In the genomic region with DNA sequence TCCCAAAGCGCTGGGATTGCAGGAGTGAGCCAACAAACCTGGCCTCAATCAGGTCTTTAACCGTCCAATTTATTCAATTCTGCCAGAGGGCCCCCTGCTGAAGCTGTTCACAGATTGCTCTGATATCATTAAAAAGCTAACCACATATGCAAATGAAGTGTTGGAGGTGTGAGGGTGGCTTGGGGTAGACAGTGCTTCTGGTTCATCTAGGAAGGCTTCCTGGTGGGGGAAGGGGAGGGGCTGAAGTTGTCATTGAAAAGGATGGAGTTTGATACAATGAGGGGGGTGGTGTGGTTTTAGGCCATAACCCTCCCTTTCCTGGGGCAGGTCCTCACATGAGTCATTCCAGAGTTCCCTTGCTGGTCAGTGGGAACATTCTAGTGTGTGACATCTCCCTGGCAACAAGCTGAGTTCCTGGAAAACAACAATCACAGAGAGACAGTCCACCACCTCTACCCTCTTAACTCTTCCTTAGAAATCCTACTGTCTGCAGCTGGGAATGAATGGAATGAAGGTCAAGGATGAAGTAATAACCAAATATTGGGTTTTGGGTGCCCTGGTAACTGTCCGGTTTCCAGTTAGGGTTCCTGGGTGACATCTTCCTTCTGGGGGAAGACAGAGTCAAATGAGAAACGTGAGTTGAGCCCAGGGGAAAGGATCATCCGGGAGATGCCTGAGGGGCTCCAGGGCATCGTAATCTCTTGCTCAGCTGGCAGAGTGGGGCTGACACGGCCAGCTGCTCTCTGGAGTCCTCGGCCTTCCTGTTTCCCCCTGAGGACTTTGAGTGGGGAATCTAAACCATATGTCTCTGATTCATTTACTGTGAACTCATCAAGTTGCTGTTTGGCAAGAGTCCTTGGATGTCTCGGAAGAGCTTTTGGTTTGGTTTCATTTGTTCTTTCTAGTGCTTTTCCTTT, we compare ENCODE assay signal across 9 cellular contexts. TPM values are rescaled to one million over a fixed set of nuclear protein-coding genes. Genes with fewer than 3 reads are reported as not detected.
A peak's percentile ranks its signal among the peaks of the same experiment; 100 is the strongest.
DNase-seq lines count a peak whose midpoint lies in the region; ATAC-seq, FAIRE-seq and TF ChIP-seq lines count a peak whose summit lies in the region.
"Had no signal": no experiment of that assay in that cellular context is flagged by ENCODE, and none has a peak within 500 bp of the region (broad histone marks: within the 10 kb centered on the region; RNA-seq: fewer than 3 reads in every experiment).

No MANE protein-coding gene starts in this region.

- H3K27me3 ChIP-seq in BLaER1 treated with 17β-estradiol and CSF1 and Interleukin-3, amounts not matched to agents 10 nM and 100 nM, result no peaks in the 10 kb centered on the region
- no peaks in the 10 kb centered on the region for H3K27me3 ChIP-seq in pancreas

- H3K9me3 ChIP-seq in BLaER1 treated with 17β-estradiol and CSF1 and Interleukin-3, amounts not matched to agents 10 nM and 100 nM (replicated peaks in 1 of 11), result no peaks in the 10 kb centered on the region
- no peaks in the 10 kb centered on the region for H3K9me3 ChIP-seq in SK-N-MC (ENCODE audit: low read depth, low read length)
- H3K9me3 ChIP-seq in pancreas, result no peaks in the 10 kb centered on the region

- H3K27ac ChIP-seq in BLaER1 treated with 17β-estradiol and CSF1 and Interleukin-3, amounts not matched to agents 10 nM and 100 nM, result peak overlapping the region; percentile 67 to 96 (median 79)
- H3K27ac ChIP-seq in SK-N-MC, result peak overlapping the region; percentile 34; the same call in 1 of the 2 replicates
- peak overlapping the region in 2 of 4 donors; percentile 32 to 48 for H3K27ac ChIP-seq in pancreas

- no peak for FAIRE-seq in pancreas (lab: Jason Lieb, UNC)
- FAIRE-seq: endometrium had no signal

- no peaks in the 10 kb centered on the region for H3K36me3 ChIP-seq in BLaER1 treated with 17β-estradiol and CSF1 and Interleukin-3, amounts not matched to agents 10 nM and 100 nM
- no peaks in the 10 kb centered on the region for H3K36me3 ChIP-seq in SK-N-MC (ENCODE audit: insufficient read depth, low read length)
- H3K36me3 ChIP-seq in pancreas, result no peaks in the 10 kb centered on the region

- intact Hi-C loops in pancreas (cut with DNase I), result loop anchor here in 1 of 3 donors (5.0 kb wide), 1 partner anchor 120 kb away; no protein-coding TSS in a partner anchor

- peaks cover 36 to 81% (median 74%) of the 10 kb centered on the region in 10 experiments for H3K4me1 ChIP-seq in BLaER1 treated with 17β-estradiol and CSF1 and Interleukin-3, amounts not matched to agents 10 nM and 100 nM
- H3K4me1 ChIP-seq in pancreas, result peaks cover 0 to 4% (median 0%) of the 10 kb centered on the region in 3 donors

- peak overlapping the region in 3 of 10 experiments; percentile 1 to 33 (median 18); a peak in 5 of 20 replicates for H3K4me3 ChIP-seq in BLaER1 treated with 17β-estradiol and CSF1 and Interleukin-3, amounts not matched to agents 10 nM and 100 nM
- H3K4me3 ChIP-seq in SK-N-MC (peak overlapping the region; percentile 63), pancreas (no peak overlapping the region)

- 65 to 75% methylated on average over 9 of the region's 9 CpGs for WGBS in pancreas, 2 donors

- ATAC-seq in HG03066 (IDR thresholded peaks at IDR 0.05; ENCODE audit: low read depth, unreplicated experiment) (peak; percentile 42), pancreas (peak in 3 of 4 donors; percentile 9 to 58 (median 18)), HG03565 (IDR thresholded peaks at IDR 0.05; ENCODE audit: unreplicated experiment) (no peak), GM18505 (IDR thresholded peaks at IDR 0.05; ENCODE audit: unreplicated experiment) (no peak), GM21576 (IDR thresholded peaks at IDR 0.05; ENCODE audit: unreplicated experiment) (no peak)

- H4K20me1 ChIP-seq in BLaER1 treated with 17β-estradiol and CSF1 and Interleukin-3, amounts not matched to agents 10 nM and 100 nM, result no peaks in the 10 kb centered on the region

- DNase-seq in SK-N-MC (ENCODE audit: low read depth, low spot score) (peak; percentile 26), fibroblast of peridontal ligament (ENCODE audit: extremely low read depth) (peak; percentile 98), pancreas (peak in 1 of 6 donors; percentile 24)

- TF ChIP-seq POLR2A in GM18505 (IDR thresholded peaks at IDR 0.05; ENCODE audit: borderline replicate concordance, extremely low read depth, insufficient read depth, insufficient read length), result no peak

- peak overlapping the region; percentile 59 to 88 (median 80) for H3K4me2 ChIP-seq in BLaER1 treated with 17β-estradiol and CSF1 and Interleukin-3, amounts not matched to agents 10 nM and 100 nM

- no peak for TF ChIP-seq CTCF in pancreas (IDR thresholded peaks at IDR 0.05)

- H3K9ac ChIP-seq in BLaER1 treated with 17β-estradiol and CSF1 and Interleukin-3, amounts not matched to agents 10 nM and 100 nM, result peak overlapping the region; percentile 26 to 83 (median 59)
- peak overlapping the region; percentile 24 for H3K9ac ChIP-seq in SK-N-MC (ENCODE audit: insufficient read length)

RNA-seq across cellular contexts. Expression of a gene that starts 32.2 kb away (rescaled TPM):
- 1 to 10 TPM in 1 of 6 donors, under 1 TPM in 4, not detected in 1; 0.20 to 1.8 (median 0.73) TPM for total RNA-seq in pancreas
- 1 to 10 TPM; 1.6 to 3.1 TPM for polyA plus RNA-seq in pancreas

RNA-seq across cellular contexts. Expression of a gene that starts 58.9 kb away (rescaled TPM):
- 10 to 100 TPM in 5 of 6 donors, 1 to 10 TPM in 1; 8.3 to 28.8 (median 17.3) TPM for total RNA-seq in pancreas
- polyA plus RNA-seq in pancreas, result 10 to 100 TPM; 22.8 to 25.6 TPM

Comparison
In these comparisons a context has a peak if more than half of its experiments do, and no peak if none do; other contexts are left out.
1. ATAC-seq: peak in HG03066 (single experiment) and pancreas (3 of 4); none in HG03565 (single experiment), GM18505 (single experiment) and GM21576 (single experiment).